ENCODE assay signal across 25 cellular contexts in the genomic region with DNA sequence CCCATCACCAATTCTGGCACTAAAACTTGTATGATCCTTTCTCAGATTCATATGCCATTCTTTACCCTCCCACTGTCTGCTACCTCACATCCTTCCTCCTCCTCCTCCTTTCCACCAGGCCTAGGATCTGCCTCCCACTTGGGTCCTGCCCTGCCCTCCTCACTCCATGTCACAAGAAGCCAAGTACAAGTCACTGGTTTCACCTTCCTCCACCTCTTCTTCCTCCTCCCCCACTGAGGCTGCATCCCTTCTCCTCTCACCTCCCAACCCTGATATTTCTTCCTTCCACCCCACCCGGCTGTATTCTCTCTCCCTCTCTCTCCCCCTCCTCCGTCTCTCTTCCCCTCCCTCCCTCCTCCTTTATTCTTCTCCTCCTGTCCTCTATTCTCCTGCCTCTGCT. TPM values are rescaled to one million over a fixed set of nuclear protein-coding genes. Genes with fewer than 3 reads are reported as not detected.
DNase-seq lines count a peak whose midpoint lies in the region; ATAC-seq, FAIRE-seq and TF ChIP-seq lines count a peak whose summit lies in the region.
"Had no signal": no experiment of that assay in that cellular context is flagged by ENCODE, and none has a peak within 500 bp of the region (broad histone marks: within the 10 kb centered on the region; RNA-seq: fewer than 3 reads in every experiment).

No MANE protein-coding gene starts in this region.

- TF ChIP-seq POLR2A in stomach (IDR thresholded peaks at IDR 0.05) (no peak), HepG2 (IDR thresholded peaks at IDR 0.05; ENCODE audit: insufficient read depth in 1 of 2, low read depth in 2 of 2, low read length in 2 of 2) (no peak)

- no peak for TF ChIP-seq RAD21 in HepG2 (CRISPR knock-in tag; IDR thresholded peaks at IDR 0.05)

- H3K4me3 ChIP-seq in HEK293 (ENCODE audit: low read depth, low read length) = no peak overlapping the region
- H3K4me3 ChIP-seq in mucosa of stomach (ENCODE audit: low read length) = no peak overlapping the region
- no peak overlapping the region for H3K4me3 ChIP-seq in stomach
- no peak overlapping the region for H3K4me3 ChIP-seq in HepG2 (replicated peaks in 1 of 3; ENCODE audit: insufficient read depth in 1 of 3, low read depth in 2 of 3, low read length in 3 of 3)

- no peak overlapping the region for H3K4me2 ChIP-seq in HepG2 (ENCODE audit: low read depth, low read length)

- TF ChIP-seq EP300 in stomach (IDR thresholded peaks at IDR 0.05) = no peak
- no peak for TF ChIP-seq EP300 in HepG2 (IDR thresholded peaks at IDR 0.05; ENCODE audit: low read depth in 2 of 2, low read length in 2 of 2)
- TF ChIP-seq EP300 in HepG2 (CRISPR knock-in tag; IDR thresholded peaks at IDR 0.05; ENCODE audit: borderline replicate concordance) = no peak

- no peak overlapping the region for H3K4me3 Mint-ChIP-seq in glutamatergic neuron (ENCODE audit: unreplicated experiment)
- H3K4me3 Mint-ChIP-seq: activated naive CD8-positive, alpha-beta T cell; neural crest cell; T-helper 17 cell had no signal

- POLR2A ChIA-PET in HEK293 (lab: Yijun Ruan, JAX) (no interaction called here), HepG2 (lab: Yijun Ruan, JAX) (no interaction called here)

- H3K27me3 ChIP-seq in mucosa of stomach (ENCODE audit: control insufficient read depth, insufficient read depth, low read length) = no peaks in the 10 kb centered on the region
- H3K27me3 ChIP-seq in stomach = no peaks in the 10 kb centered on the region
- H3K27me3 ChIP-seq in HepG2 (ENCODE audit: control insufficient read depth in 1 of 2, insufficient read depth in 2 of 2, low read length in 2 of 2) = no peaks in the 10 kb centered on the region
- H3K27me3 ChIP-seq: foreskin keratinocyte had no signal

- no peaks in the 10 kb centered on the region for H3K36me3 Mint-ChIP-seq in glutamatergic neuron (ENCODE audit: unreplicated experiment)
- H3K36me3 Mint-ChIP-seq: activated naive CD8-positive, alpha-beta T cell had no signal

- H3K4me1 ChIP-seq in HEK293 (ENCODE audit: control insufficient read depth, insufficient read depth, low read length) (no peaks in the 10 kb centered on the region), mucosa of stomach (ENCODE audit: control insufficient read depth, insufficient read depth, low read length) (peaks cover 29% of the 10 kb centered on the region), stomach (peaks cover 21 to 66% (median 47%) of the 10 kb centered on the region in 4 donors), HepG2 (ENCODE audit: insufficient read depth, low read length) (peaks cover 6% of the 10 kb centered on the region)
- H3K4me1 ChIP-seq: foreskin keratinocyte had no signal

- H3K27me3 Mint-ChIP-seq in glutamatergic neuron (ENCODE audit: unreplicated experiment) = peaks cover 2% of the 10 kb centered on the region
- H3K27me3 Mint-ChIP-seq: activated naive CD8-positive, alpha-beta T cell; T-helper 17 cell had no signal

- H4K20me1 ChIP-seq in HepG2 (ENCODE audit: insufficient read depth, low read length) = no peaks in the 10 kb centered on the region

- ATAC-seq in HepG2 (no peak), GM21447 (IDR thresholded peaks at IDR 0.05; ENCODE audit: unreplicated experiment) (no peak)
- ATAC-seq: T-helper 17 cell had no signal

- H3K4me1 Mint-ChIP-seq in glutamatergic neuron (ENCODE audit: low read depth, unreplicated experiment) = peaks cover 23% of the 10 kb centered on the region

- in situ Hi-C loops in HepG2 (cut with HindIII; ENCODE audit: extremely low pct_ligation_motif_present, low pct_unique_long_range_greater_than_20kb) = no loop called here

- no TSS peak for BruUV-seq in HepG2 (replicated peaks; lab: Mats Ljungman, UMichigan)

- H3K27ac ChIP-seq in HEK293 (ENCODE audit: extremely low read depth, low read depth, low read length) (no peak overlapping the region), stomach (peak overlapping the region in 4 of 5 donors; percentile 60 to 77 (median 74)), HepG2 (ENCODE audit: extremely low read length, insufficient read depth, low read length) (no peak overlapping the region)
- H3K27ac ChIP-seq: epithelial cell of prostate, foreskin keratinocyte had no signal

- DNase-seq in glutamatergic neuron = no peak
- DNase-seq in stomach = no peak
- DNase-seq in mesenteric fat pad (ENCODE audit: low spot score) = no peak
- no peak for DNase-seq in amniotic stem cell (lab: John Stamatoyannopoulos, UW)
- no peak for DNase-seq in HepG2 (ENCODE audit: low spot score)
- DNase-seq: activated CD4-positive, alpha-beta T cell treated with anti-CD3 and anti-CD28 coated beads, Interleukin-2, amount 50 U/mL, for 1 hour; foreskin keratinocyte; H9; KG1; mesenchymal stem cell; NCI-H1694; NCI-H526; stimulated activated CD4-positive, alpha-beta T cell treated with anti-CD3 and anti-CD28 coated beads, Interleukin-2, amount 100 ng/mL, for 48 hours; stimulated activated naive CD4-positive, alpha-beta T cell treated with Interleukin-2 at 50 U/mL for 16 hours; T-helper 17 cell; trophoblast cell had no signal

- no peaks in the 10 kb centered on the region for H3K79me2 ChIP-seq in HepG2 (ENCODE audit: insufficient read depth, low read length)

- H3K9me3 ChIP-seq in HEK293 (ENCODE audit: control insufficient read depth, insufficient read depth, low read depth, low read length) = no peaks in the 10 kb centered on the region
- H3K9me3 ChIP-seq in mucosa of stomach (ENCODE audit: control insufficient read depth, low read length) = no peaks in the 10 kb centered on the region
- no peaks in the 10 kb centered on the region for H3K9me3 ChIP-seq in stomach
- H3K9me3 ChIP-seq in HepG2 (ENCODE audit: low read length) = no peaks in the 10 kb centered on the region

- H3K9ac ChIP-seq in mucosa of stomach (ENCODE audit: low read length) (peak overlapping the region; percentile 46), HepG2 (ENCODE audit: insufficient read depth, low read depth, low read length) (no peak overlapping the region)

- H2AFZ ChIP-seq in HepG2 (ENCODE audit: low read length) = no peak overlapping the region

- peak overlapping the region; percentile 70 for H3K27ac Mint-ChIP-seq in glutamatergic neuron (ENCODE audit: unreplicated experiment)
- H3K27ac Mint-ChIP-seq: activated naive CD8-positive, alpha-beta T cell; T-helper 17 cell had no signal

- intact Hi-C loops in stomach (cut with DNase I; ENCODE audit: low total_unique reads) (no loop called here), HepG2 (cut with micrococcal nuclease; ENCODE audit: unreplicated experiment) (no loop called here)

- WGBS in stomach, 5 donors = 43 to 67% (median 63%) methylated on average over 2 of the region's 2 CpGs
- 97% methylated on average over 2 of the region's 2 CpGs for WGBS in HepG2 (ENCODE audit: low lambda C conversion rate)

- TF ChIP-seq CTCF in HEK293 (tag by site-specific recombination; IDR thresholded peaks at IDR 0.05) (no peak), glutamatergic neuron (IDR thresholded peaks at IDR 0.05; ENCODE audit: partially characterized antibody, unreplicated experiment) (no peak), stomach (IDR thresholded peaks at IDR 0.05) (no peak), HepG2 (CRISPR knock-in tag; IDR thresholded peaks at IDR 0.05) (no peak)

- H3K9me3 Mint-ChIP-seq in glutamatergic neuron (ENCODE audit: unreplicated experiment) = peaks cover 1% of the 10 kb centered on the region
- H3K9me3 Mint-ChIP-seq: H9, neural crest cell had no signal

- no peak for FAIRE-seq in HepG2 (lab: Jason Lieb, UNC)
- FAIRE-seq: islet of Langerhans, RCC 7860 had no signal

- no peaks in the 10 kb centered on the region for H3K36me3 ChIP-seq in HEK293 (ENCODE audit: control insufficient read depth in 2 of 2, insufficient read depth in 1 of 2, low read length in 2 of 2)
- no peaks in the 10 kb centered on the region for H3K36me3 ChIP-seq in mucosa of stomach (ENCODE audit: control insufficient read depth, insufficient read depth, low read length)
- H3K36me3 ChIP-seq in stomach = no peaks in the 10 kb centered on the region
- H3K36me3 ChIP-seq in HepG2 (replicated peaks in 1 of 2; ENCODE audit: control insufficient read depth in 1 of 2, insufficient read depth in 2 of 2, low read length in 2 of 2) = no peaks in the 10 kb centered on the region

- CTCF ChIA-PET in HEK293 (lab: Yijun Ruan, JAX) (no interaction called here), HepG2 (lab: Yijun Ruan, JAX; ENCODE audit: low intra/inter-chr PET ratio, low total read pairs) (no interaction called here)

TF ChIP-seq in HepG2, 621 proteins besides CTCF, POLR2A, EP300 and RAD21 (continues in another document):
- TF ChIP-seq TP53 (CRISPR knock-in tag; conservative IDR thresholded peaks at IDR 0.05) (no peak), TGIF2 (CRISPR knock-in tag; IDR thresholded peaks at IDR 0.05) (no peak), ZNF598 (CRISPR knock-in tag; IDR thresholded peaks at IDR 0.05; ENCODE audit: borderline replicate concordance) (no peak), ZSCAN21 (CRISPR knock-in tag; IDR thresholded peaks at IDR 0.05; ENCODE audit: borderline replicate concordance) (no peak), ZNF446 (CRISPR knock-in tag; IDR thresholded peaks at IDR 0.05) (no peak)

RNA-seq across cellular contexts. Expression of a gene that starts 46.6 kb away (rescaled TPM):
- total RNA-seq in glutamatergic neuron (ENCODE audit: unreplicated experiment) (81.2 TPM), stomach (100 to 1,000 TPM in 2 of 5 donors, 10 to 100 TPM in 3; 36.9 to 110 (median 86.6) TPM), mesenteric fat pad (26.2 TPM), HepG2 (2016; rRNA removed; fragmentation: Illumina TruSeq; extraction: Trizol) (10.2 and 11.0 TPM in 2 replicates)
- polyA plus RNA-seq in stomach (1 to 10 TPM; 3.5 to 7.8 (median 4.6) TPM), HepG2 (2011; rRNA removed) (8.4 and 9.7 TPM in 2 replicates)
- total RNA-seq in HepG2 (2016; cell fraction: cytosol; rRNA removed; fragmentation: Illumina TruSeq; extraction: Trizol; ENCODE audit: low read depth) = 2.6 and 4.8 TPM in 2 replicates
- 8.7 and 10.4 TPM in 2 replicates for total RNA-seq in HepG2 (2016; cell fraction: insoluble cytoplasmic fraction; rRNA removed; fragmentation: Illumina TruSeq; extraction: Trizol)
- total RNA-seq in HepG2 (2016; cell fraction: membrane; rRNA removed; fragmentation: Illumina TruSeq; extraction: Trizol) = 8.0 and 8.7 TPM in 2 replicates
- 12.6 and 19.7 TPM in 2 replicates for total RNA-seq in HepG2 (2016; cell fraction: nucleus; rRNA removed; fragmentation: Illumina TruSeq; extraction: Trizol)
- polyA plus RNA-seq in HepG2 (2011; cell fraction: cytosol; rRNA removed) = 7.6 and 7.8 TPM in 2 replicates
- polyA plus RNA-seq in HepG2 (2011; cell fraction: nucleus; rRNA removed) = 10.1 and 10.2 TPM in 2 replicates
- 6.8 and 7.7 TPM in 2 replicates for polyA plus RNA-seq in HepG2 (2012)
- polyA plus RNA-seq in HepG2 (2016; cell fraction: cytosol; fragmentation: Illumina TruSeq; extraction: Trizol; ENCODE audit: low read depth) = 1.0 and 1.3 TPM in 2 replicates
- 7.4 and 8.7 TPM in 2 replicates for polyA plus RNA-seq in HepG2 (2016; cell fraction: insoluble cytoplasmic fraction; fragmentation: Illumina TruSeq; extraction: Trizol; ENCODE audit: low read depth)
- polyA plus RNA-seq in HepG2 (2016; cell fraction: membrane; fragmentation: Illumina TruSeq; extraction: Trizol; ENCODE audit: low read depth) = 4.7 and 5.3 TPM in 2 replicates
- 9.1 and 9.5 TPM in 2 replicates for polyA plus RNA-seq in HepG2 (2016; cell fraction: nucleus; fragmentation: Illumina TruSeq; extraction: Trizol; ENCODE audit: insufficient read depth, low read depth)
- 0.09 and 45.3 TPM in 2 replicates for polyA minus RNA-seq in HepG2 (2011; rRNA and poly(A)+ RNA removed; ENCODE audit: low replicate concordance)
- 10.6 and 17.4 TPM in 2 replicates for polyA minus RNA-seq in HepG2 (2011; cell fraction: cytosol; rRNA and poly(A)+ RNA removed)
- polyA minus RNA-seq in HepG2 (2011; cell fraction: nucleus; rRNA and poly(A)+ RNA removed) = 24.1 and 29.6 TPM in 2 replicates
- total RNA-seq: A673 had no signal

Comparison
In these comparisons a context has a peak if more than half of its experiments do, and no peak if none do; other contexts are left out.
1. H3K27ac ChIP-seq: peak in stomach (4 of 5); none in HEK293 (single experiment) and HepG2 (single experiment).